Comparison of ENCODE assay signal across 1 cellular context in genomic region chr18:76524900-76525698, GRCh38.
TF ChIP-seq lines count a peak whose summit lies in the region.

No MANE protein-coding gene starts in this region.

TF ChIP-seq in IMR-90, 13 proteins besides CTCF, POLR2A, EP300 and RAD21 (continued from another document):
- no peak for TF ChIP-seq RFX5 (IDR thresholded peaks at IDR 0.05; ENCODE audit: low read depth, low read length)
- TF ChIP-seq ELK1 (IDR thresholded peaks at IDR 0.05; ENCODE audit: borderline replicate concordance, low read depth, low read length): no peak
- no peak for TF ChIP-seq RCOR1 (IDR thresholded peaks at IDR 0.05; ENCODE audit: insufficient replicate concordance, low read length)
- no peak for TF ChIP-seq MAFK (IDR thresholded peaks at IDR 0.05; ENCODE audit: low read depth, low read length)
- no peak for TF ChIP-seq CHD1 (IDR thresholded peaks at IDR 0.05; ENCODE audit: low read depth, low read length)
- TF ChIP-seq NFE2L2 (IDR thresholded peaks at IDR 0.05; ENCODE audit: low read depth, low read length): no peak
- no peak for TF ChIP-seq CEBPB (IDR thresholded peaks at IDR 0.05; ENCODE audit: low read depth, low read length)
- no peak; the same call in 1 of the 2 replicates for TF ChIP-seq MAZ (IDR thresholded peaks at IDR 0.05; ENCODE audit: borderline replicate concordance, low read depth, low read length)
